Comparison of ENCODE assay signal across 8 cellular contexts in the genomic region with DNA sequence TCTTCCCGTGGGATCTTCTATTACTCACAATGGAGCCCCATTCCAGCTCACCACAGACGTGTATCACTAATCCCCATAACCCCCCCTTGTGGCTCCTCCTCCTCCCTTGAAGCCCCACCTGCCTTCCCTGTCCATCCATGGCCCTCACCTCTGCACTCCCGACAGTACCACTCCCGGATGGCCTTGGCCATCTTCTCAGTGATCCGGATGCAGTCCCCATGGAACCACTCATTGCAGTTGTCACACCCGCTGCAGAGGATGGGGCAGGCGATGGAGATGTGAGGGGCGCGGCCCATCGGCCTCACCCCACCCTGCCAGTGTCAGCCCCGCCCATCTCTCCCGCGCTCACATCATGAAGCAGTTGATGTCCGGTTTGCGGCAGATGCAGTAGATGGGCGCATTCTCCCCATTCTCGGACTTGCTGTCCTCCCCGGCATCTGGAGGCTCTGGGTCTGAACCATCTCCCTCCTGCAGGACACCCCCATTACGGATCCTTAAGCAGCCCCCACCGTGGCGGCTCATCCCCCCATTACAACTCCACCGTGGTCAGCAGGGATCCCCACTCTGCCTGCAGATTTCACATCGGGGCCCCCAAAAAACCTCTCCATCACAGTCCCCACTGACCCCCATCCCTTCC. TPM values are rescaled to one million over a fixed set of nuclear protein-coding genes. Genes with fewer than 3 reads are reported as not detected.
DNase-seq lines count a peak whose midpoint lies in the region; ATAC-seq and TF ChIP-seq lines count a peak whose summit lies in the region.

No MANE protein-coding gene starts in this region.

- no peaks in the 10 kb centered on the region for H3K27me3 ChIP-seq in ectodermal cell (ENCODE audit: control insufficient read depth, insufficient read depth, low read length, poor library complexity, severe bottlenecking)
- no peaks in the 10 kb centered on the region for H3K27me3 ChIP-seq in naive thymus-derived CD4-positive, alpha-beta T cell (ENCODE audit: control insufficient read depth in 2 of 2, insufficient read depth in 2 of 2, low read length in 2 of 2)

- H3K36me3 ChIP-seq in ectodermal cell (ENCODE audit: control insufficient read depth, insufficient read depth, low read length): peaks cover 24% of the 10 kb centered on the region
- peaks cover 0 to 45% (median 5%) of the 10 kb centered on the region in 3 experiments for H3K36me3 ChIP-seq in naive thymus-derived CD4-positive, alpha-beta T cell (ENCODE audit: control insufficient read depth in 2 of 3, insufficient read depth in 3 of 3, low read length in 3 of 3)

- H3K4me3 Mint-ChIP-seq in naive thymus-derived CD4-positive, alpha-beta T cell: peak overlapping the region; percentile 91 to 100 (median 98)

- peaks cover 4% of the 10 kb centered on the region for H3K4me1 ChIP-seq in ectodermal cell (ENCODE audit: control insufficient read depth, insufficient read depth, low read length)
- H3K4me1 ChIP-seq in naive thymus-derived CD4-positive, alpha-beta T cell (ENCODE audit: control insufficient read depth in 2 of 2, insufficient read depth in 2 of 2, low read length in 2 of 2): peaks cover 6 to 14% of the 10 kb centered on the region in 2 donors

- peak overlapping the region; percentile 83 for H3K27ac ChIP-seq in 22Rv1
- H3K27ac ChIP-seq in ectodermal cell (ENCODE audit: insufficient read depth, low read depth, low read length, poor library complexity, severe bottlenecking): no peak overlapping the region
- peak overlapping the region; percentile 97 for H3K27ac ChIP-seq in naive thymus-derived CD4-positive, alpha-beta T cell (ENCODE audit: low read depth, low read length)

- peaks cover 0 to 3% (median 0%) of the 10 kb centered on the region in 11 donors for H3K9me3 Mint-ChIP-seq in naive thymus-derived CD4-positive, alpha-beta T cell

- peak overlapping the region; percentile 85 for H3K4me3 ChIP-seq in ectodermal cell (ENCODE audit: insufficient read depth, low read depth, low read length)
- H3K4me3 ChIP-seq in naive thymus-derived CD4-positive, alpha-beta T cell (ENCODE audit: low read length): peak overlapping the region; percentile 98

- H3K4me1 Mint-ChIP-seq in naive thymus-derived CD4-positive, alpha-beta T cell: peaks cover 6 to 39% (median 34%) of the 10 kb centered on the region in 7 donors

- H3K27ac Mint-ChIP-seq in naive thymus-derived CD4-positive, alpha-beta T cell: peak overlapping the region; percentile 94 to 100 (median 99)

- peaks cover 0 to 4% (median 0%) of the 10 kb centered on the region in 5 donors for H3K27me3 Mint-ChIP-seq in naive thymus-derived CD4-positive, alpha-beta T cell

- no peaks in the 10 kb centered on the region for H3K9me3 ChIP-seq in ectodermal cell (ENCODE audit: control insufficient read depth, low read length)
- no peaks in the 10 kb centered on the region for H3K9me3 ChIP-seq in naive thymus-derived CD4-positive, alpha-beta T cell (ENCODE audit: control insufficient read depth in 2 of 3, low read length in 3 of 3)

- DNase-seq in GM13976 (ENCODE audit: low spot score) (peak; percentile 55), SK-MEL-5 (ENCODE audit: low read depth, low spot score) (peak; percentile 37), iPS-NIHi7 (ENCODE audit: extremely low spot score) (no peak), UCSD-AML1 (lab: John Stamatoyannopoulos, UW; ENCODE audit: unreplicated experiment) (no peak)
- no peak for DNase-seq in naive thymus-derived CD4-positive, alpha-beta T cell

- TF ChIP-seq CTCF in 22Rv1 (IDR thresholded peaks at IDR 0.05): no peak
- TF ChIP-seq CTCF in GM13976 (IDR thresholded peaks at IDR 0.05; ENCODE audit: borderline replicate concordance, control extremely low read depth, extremely low read depth, insufficient read depth, missing control alignments): no peak

- in situ Hi-C loops in GM13976 (cut with MboI; ENCODE audit: low sequenced_read_pairs, unreplicated experiment): loop anchor here (10.0 kb wide), 1 partner anchor 68 kb away; no protein-coding TSS in a partner anchor
- in situ Hi-C loops in SK-MEL-5 (cut with HindIII; ENCODE audit: low pct_unique_long_range_greater_than_20kb, low sequenced_read_pairs): no loop called here

- ATAC-seq in naive thymus-derived CD4-positive, alpha-beta T cell: no peak
- no peak for ATAC-seq in HG03175 (IDR thresholded peaks at IDR 0.05; ENCODE audit: unreplicated experiment)

- CTCF ChIA-PET in naive thymus-derived CD4-positive, alpha-beta T cell (lab: Charles Lee): no interaction called here

- H3K36me3 Mint-ChIP-seq in naive thymus-derived CD4-positive, alpha-beta T cell: peaks cover 4 to 41% (median 19%) of the 10 kb centered on the region in 5 donors

- 39 to 42% methylated on average over 23 of the region's 23 CpGs for WGBS in ectodermal cell, 2 experiments

- intact Hi-C loops in naive thymus-derived CD4-positive, alpha-beta T cell (cut with micrococcal nuclease): loop anchor here (1.0 to 10.0 kb wide), 17 partner anchors 8 to 1442 kb away; partner anchors contain the start of genes CFAP53 (in 2 of the 2), MEX3C (in 2 of the 2), RPL17 (in 2 of the 2) and ACAA2 (in 1 of the 2)

- POLR2A ChIA-PET in naive thymus-derived CD4-positive, alpha-beta T cell (lab: Charles Lee): no interaction called here

RNA-seq across cellular contexts. Expression of gene CXXC1, which starts 1.0 kb away (rescaled TPM):
- 14.9 and 19.4 TPM in 2 replicates for total RNA-seq in SK-MEL-5 (2014; rRNA removed; shearing (Covaris generic))
- polyA plus RNA-seq in SK-MEL-5 (2015; cell fraction: cytosol; rRNA removed): 45.9 and 46.4 TPM in 2 replicates
- polyA plus RNA-seq in SK-MEL-5 (2015; cell fraction: nucleus; rRNA removed): 368 and 374 TPM in 2 replicates
- polyA plus RNA-seq in ectodermal cell (2013, experiment 1 of 4): 84.3 TPM
- 70.9 TPM for polyA plus RNA-seq in ectodermal cell (2013, experiment 2 of 4)
- polyA plus RNA-seq in ectodermal cell (2013, experiment 3 of 4): 64.5 TPM
- polyA plus RNA-seq in ectodermal cell (2013, experiment 4 of 4): 69.9 TPM
- 100 to 1,000 TPM; 141 to 197 (median 155) TPM for total RNA-seq in naive thymus-derived CD4-positive, alpha-beta T cell
- polyA plus RNA-seq in naive thymus-derived CD4-positive, alpha-beta T cell: 100 to 1,000 TPM in 1 of 2 donors, 10 to 100 TPM in 1; 78.3 to 111 TPM

RNA-seq across cellular contexts. Expression of gene MBD1, which starts 5.2 kb away (rescaled TPM):
- total RNA-seq in SK-MEL-5 (2014; rRNA removed; shearing (Covaris generic)): 37.0 and 38.2 TPM in 2 replicates
- polyA plus RNA-seq in SK-MEL-5 (2015; cell fraction: cytosol; rRNA removed): 46.7 and 50.1 TPM in 2 replicates
- 123 and 163 TPM in 2 replicates for polyA plus RNA-seq in SK-MEL-5 (2015; cell fraction: nucleus; rRNA removed)
- 54.7 TPM for polyA plus RNA-seq in ectodermal cell (2013, experiment 1 of 4)
- polyA plus RNA-seq in ectodermal cell (2013, experiment 2 of 4): 57.6 TPM
- polyA plus RNA-seq in ectodermal cell (2013, experiment 3 of 4): 44.4 TPM
- 49.9 TPM for polyA plus RNA-seq in ectodermal cell (2013, experiment 4 of 4)
- total RNA-seq in naive thymus-derived CD4-positive, alpha-beta T cell: 100 to 1,000 TPM in 4 of 5 experiments, 10 to 100 TPM in 1; 97.5 to 158 (median 118) TPM
- polyA plus RNA-seq in naive thymus-derived CD4-positive, alpha-beta T cell: 10 to 100 TPM; 26.1 to 46.1 TPM

RNA-seq across cellular contexts. Expression of gene CFAP53, which starts 20.2 kb away (rescaled TPM):
- 0.11 and 0.35 TPM in 2 replicates for total RNA-seq in SK-MEL-5 (2014; rRNA removed; shearing (Covaris generic))
- not detected in 2 replicates for polyA plus RNA-seq in SK-MEL-5 (2015; cell fraction: cytosol; rRNA removed)
- 0.44 and 0.53 TPM in 2 replicates for polyA plus RNA-seq in SK-MEL-5 (2015; cell fraction: nucleus; rRNA removed)
- polyA plus RNA-seq in ectodermal cell (2013, experiment 1 of 4): 1.3 TPM
- 0.89 TPM for polyA plus RNA-seq in ectodermal cell (2013, experiment 2 of 4)
- 0.91 TPM for polyA plus RNA-seq in ectodermal cell (2013, experiment 3 of 4)
- 1.1 TPM for polyA plus RNA-seq in ectodermal cell (2013, experiment 4 of 4)
- 1 to 10 TPM in 1 of 5 experiments, under 1 TPM in 4; 0.19 to 1.8 (median 0.64) TPM for total RNA-seq in naive thymus-derived CD4-positive, alpha-beta T cell
- under 1 TPM in 1 of 2 donors, not detected in 1; 0.09 TPM for polyA plus RNA-seq in naive thymus-derived CD4-positive, alpha-beta T cell

Comparison
In these comparisons a context has a peak if more than half of its experiments do, and no peak if none do; other contexts are left out.
1. DNase-seq: peak in GM13976 (single experiment) and SK-MEL-5 (single experiment); none in naive thymus-derived CD4-positive, alpha-beta T cell (0 of 9), iPS-NIHi7 (single experiment) and UCSD-AML1 (single experiment).